In the genomic region with DNA sequence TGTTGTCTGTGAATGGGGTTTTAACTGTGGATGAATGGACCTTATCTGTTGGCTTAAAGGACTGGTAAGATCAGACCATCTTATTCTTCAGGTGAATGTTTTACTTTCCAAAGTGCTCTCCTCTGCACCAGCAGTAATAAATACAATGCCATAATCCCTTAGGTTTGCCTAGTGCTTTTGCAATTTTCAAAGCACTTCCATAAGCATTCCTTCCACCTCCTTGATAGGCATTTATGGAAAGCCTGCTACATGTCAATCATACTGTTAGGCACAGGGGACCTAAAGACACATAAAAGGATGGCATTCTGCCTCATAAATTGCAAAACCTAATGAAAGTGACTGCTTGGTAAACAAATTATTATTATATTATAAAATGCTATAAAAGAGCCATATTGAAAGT, we compare ENCODE assay signal across 27 cellular contexts. TPM values are rescaled to one million over a fixed set of nuclear protein-coding genes. Genes with fewer than 3 reads are reported as not detected.
DNase-seq lines count a peak whose midpoint lies in the region; ATAC-seq and TF ChIP-seq lines count a peak whose summit lies in the region.
"Had no signal": no experiment of that assay in that cellular context is flagged by ENCODE, and none has a peak within 500 bp of the region (broad histone marks: within the 10 kb centered on the region; RNA-seq: fewer than 3 reads in every experiment).

No MANE protein-coding gene starts in this region.

- H3K27ac Mint-ChIP-seq in activated CD4-positive, alpha-beta T cell treated with anti-CD3 and anti-CD28 coated beads, Interleukin-2, amount 10 ng/mL, durations not matched to agents 7 days and 5 days = peak overlapping the region; percentile 11
- H3K27ac Mint-ChIP-seq in CD8-positive, alpha-beta memory T cell = peak overlapping the region; percentile 12 to 91 (median 82)
- peak overlapping the region; percentile 71 for H3K27ac Mint-ChIP-seq in activated T-helper 17 cell treated with anti-CD3 and anti-CD28 coated beads, Interleukin-2, amount 50 U/mL, for 72 hours
- H3K27ac Mint-ChIP-seq: B cell had no signal

- no peaks in the 10 kb centered on the region for H4K20me1 ChIP-seq in neural cell (ENCODE audit: insufficient read depth)

- no peak overlapping the region for H3K27ac ChIP-seq in CD8-positive, alpha-beta memory T cell (ENCODE audit: low read depth, low read length)
- H3K27ac ChIP-seq in neural cell (ENCODE audit: low read length) = no peak overlapping the region
- no peak overlapping the region for H3K27ac ChIP-seq in gastrocnemius medialis
- H3K27ac ChIP-seq: body of pancreas, left lung, neutrophil, prostate gland, SK-N-MC, thyroid gland, WERI-Rb-1 had no signal

- TF ChIP-seq POLR2A in gastrocnemius medialis (IDR thresholded peaks at IDR 0.05) = no peak

- no peak for TF ChIP-seq CTCF in neural cell (IDR thresholded peaks at IDR 0.05; ENCODE audit: poor library complexity, severe bottlenecking)
- TF ChIP-seq CTCF in gastrocnemius medialis (IDR thresholded peaks at IDR 0.05 in 4 of 5, conservative IDR thresholded peaks at IDR 0.05 in 1 of 5) = no peak

- no peak overlapping the region for H3K4me3 Mint-ChIP-seq in activated CD4-positive, alpha-beta T cell treated with anti-CD3 and anti-CD28 coated beads, Interleukin-2, amount 10 ng/mL, durations not matched to agents 7 days and 5 days
- H3K4me3 Mint-ChIP-seq in CD8-positive, alpha-beta memory T cell = peak overlapping the region in 2 of 7 donors; percentile 3 to 18
- H3K4me3 Mint-ChIP-seq in activated T-helper 17 cell treated with anti-CD3 and anti-CD28 coated beads, Interleukin-2, amount 50 U/mL, for 72 hours = peak overlapping the region; percentile 45
- H3K4me3 Mint-ChIP-seq: B cell had no signal

- no peak overlapping the region for H2AFZ ChIP-seq in neural cell (ENCODE audit: low read depth, low read length)

- TF ChIP-seq RAD21 in neural cell (conservative IDR thresholded peaks at IDR 0.05) = no peak

- H3K4me2 ChIP-seq in neural cell (ENCODE audit: low read length) = no peak overlapping the region

- H3K27me3 Mint-ChIP-seq in activated CD4-positive, alpha-beta T cell treated with anti-CD3 and anti-CD28 coated beads, Interleukin-2, amount 10 ng/mL, durations not matched to agents 7 days and 5 days = no peaks in the 10 kb centered on the region
- H3K27me3 Mint-ChIP-seq in CD8-positive, alpha-beta memory T cell = no peaks in the 10 kb centered on the region
- H3K27me3 Mint-ChIP-seq in activated T-helper 17 cell treated with anti-CD3 and anti-CD28 coated beads, Interleukin-2, amount 50 U/mL, for 72 hours = no peaks in the 10 kb centered on the region
- H3K27me3 Mint-ChIP-seq: B cell had no signal

- POLR2A ChIA-PET in activated CD4-positive, alpha-beta T cell treated with anti-CD3 and anti-CD28 coated beads, Interleukin-2, amount 10 ng/mL, durations not matched to agents 7 days and 5 days (lab: Charles Lee) = no interaction called here
- POLR2A ChIA-PET in CD8-positive, alpha-beta memory T cell (lab: Charles Lee) = interaction anchor here (1.0 to 2.0 kb wide), 2 partner anchors 24 to 57 kb away, joined by 3 to 9 read pairs; no protein-coding TSS in a partner anchor

- no peak overlapping the region for H3K4me3 ChIP-seq in CD8-positive, alpha-beta memory T cell (ENCODE audit: low read length)
- no peak overlapping the region for H3K4me3 ChIP-seq in neural cell (ENCODE audit: low read length)
- no peak overlapping the region for H3K4me3 ChIP-seq in gastrocnemius medialis
- H3K4me3 ChIP-seq: body of pancreas, HAP-1, left lung, prostate gland, SK-N-MC, thyroid gland had no signal

- no peaks in the 10 kb centered on the region for H3F3A ChIP-seq in neural cell (ENCODE audit: insufficient read depth, low read length, poor library complexity, severe bottlenecking)

- peaks cover 63% of the 10 kb centered on the region for H3K4me1 ChIP-seq in CD8-positive, alpha-beta memory T cell (ENCODE audit: insufficient read depth, low read length)
- no peaks in the 10 kb centered on the region for H3K4me1 ChIP-seq in gastrocnemius medialis
- H3K4me1 ChIP-seq: body of pancreas, HAP-1, prostate gland, thyroid gland had no signal

- intact Hi-C loops in gastrocnemius medialis (cut with DNase I; ENCODE audit: low total_unique reads) (no loop called here), posterior vena cava (cut with DNase I) (no loop called here)

- DNase-seq in activated CD4-positive, alpha-beta T cell treated with anti-CD3 and anti-CD28 coated beads, Interleukin-2, amount 10 ng/mL, durations not matched to agents 7 days and 5 days = no peak
- DNase-seq in activated CD4-positive, alpha-beta T cell treated with anti-CD3 and anti-CD28 coated beads for 1 hour = no peak
- no peak for DNase-seq in CD8-positive, alpha-beta memory T cell
- DNase-seq in gastrocnemius medialis (no peak), NCI-H526 (lab: John Stamatoyannopoulos, UW) (no peak), posterior vena cava (ENCODE audit: low spot score) (no peak)
- DNase-seq: activated CD4-positive, alpha-beta T cell treated with anti-CD3 and anti-CD28 coated beads, Interleukin-2, amount 50 U/mL, for 48 hours; activated T-cell treated with anti-CD3 and anti-CD28 coated beads for 4 hours; body of pancreas; cerebellar nuclear complex; IMR-90; left lung; NCI-H1048; NCI-H1694; NCI-H446 treated with DMSO at 0.1 percent for 48 hours; stimulated activated CD4-positive, alpha-beta T cell treated with anti-CD3 and anti-CD28 coated beads, Interleukin-4, amount 100 ng/mL, for 4 hours; stimulated activated naive CD4-positive, alpha-beta T cell; thyroid gland; WERI-Rb-1 had no signal

- peak; percentile 12 for TF ChIP-seq EP300 in neural cell (conservative IDR thresholded peaks at IDR 0.05; ENCODE audit: poor library complexity, severe bottlenecking)

- peaks cover 88% of the 10 kb centered on the region for H3K4me1 Mint-ChIP-seq in activated CD4-positive, alpha-beta T cell treated with anti-CD3 and anti-CD28 coated beads, Interleukin-2, amount 10 ng/mL, durations not matched to agents 7 days and 5 days
- peaks cover 78 to 98% (median 94%) of the 10 kb centered on the region in 3 donors for H3K4me1 Mint-ChIP-seq in CD8-positive, alpha-beta memory T cell
- H3K4me1 Mint-ChIP-seq in activated T-helper 17 cell treated with anti-CD3 and anti-CD28 coated beads, Interleukin-2, amount 50 U/mL, for 72 hours = peaks cover 39% of the 10 kb centered on the region

- H3K36me3 Mint-ChIP-seq in activated CD4-positive, alpha-beta T cell treated with anti-CD3 and anti-CD28 coated beads, Interleukin-2, amount 10 ng/mL, durations not matched to agents 7 days and 5 days (ENCODE audit: low read depth) = peaks cover 91% of the 10 kb centered on the region
- peaks cover 44 to 75% (median 51%) of the 10 kb centered on the region in 3 donors for H3K36me3 Mint-ChIP-seq in CD8-positive, alpha-beta memory T cell
- peaks cover 66% of the 10 kb centered on the region for H3K36me3 Mint-ChIP-seq in activated T-helper 17 cell treated with anti-CD3 and anti-CD28 coated beads, Interleukin-2, amount 50 U/mL, for 72 hours (ENCODE audit: low read depth)

- no peaks in the 10 kb centered on the region for H3K27me3 ChIP-seq in CD8-positive, alpha-beta memory T cell (ENCODE audit: insufficient read depth, low read length, poor library complexity, severe bottlenecking)
- H3K27me3 ChIP-seq in neural cell (ENCODE audit: insufficient read depth, low read depth, low read length) = no peaks in the 10 kb centered on the region
- H3K27me3 ChIP-seq in gastrocnemius medialis = no peaks in the 10 kb centered on the region
- H3K27me3 ChIP-seq: body of pancreas, left lung, neutrophil, thyroid gland had no signal

- in situ Hi-C loops in gastrocnemius medialis (cut with MboI; ENCODE audit: low sequenced_read_pairs in 4 of 4) = no loop called here

- peaks cover 55% of the 10 kb centered on the region for H3K36me3 ChIP-seq in CD8-positive, alpha-beta memory T cell (ENCODE audit: insufficient read depth, low read length)
- H3K36me3 ChIP-seq in neural cell (ENCODE audit: insufficient read depth, low read length) (no peaks in the 10 kb centered on the region), gastrocnemius medialis (no peaks in the 10 kb centered on the region)
- H3K36me3 ChIP-seq: HAP-1, neutrophil, prostate gland, thyroid gland, WERI-Rb-1 had no signal

- no peaks in the 10 kb centered on the region for H3K9me3 ChIP-seq in CD8-positive, alpha-beta memory T cell (ENCODE audit: low read length)
- H3K9me3 ChIP-seq in neural cell (ENCODE audit: low read length) (no peaks in the 10 kb centered on the region), gastrocnemius medialis (no peaks in the 10 kb centered on the region)
- H3K9me3 ChIP-seq: body of pancreas, HAP-1, left lung, neutrophil, prostate gland, thyroid gland had no signal

- CTCF ChIA-PET in activated CD4-positive, alpha-beta T cell treated with anti-CD3 and anti-CD28 coated beads, Interleukin-2, amount 10 ng/mL, durations not matched to agents 7 days and 5 days (lab: Charles Lee) = no interaction called here
- CTCF ChIA-PET in CD8-positive, alpha-beta memory T cell (lab: Charles Lee) = interaction anchor here (1.4 kb wide), 1 partner anchor 101 kb away, joined by 6 read pairs; no protein-coding TSS in a partner anchor

- no peaks in the 10 kb centered on the region for H3K79me2 ChIP-seq in neural cell (replicated peaks; ENCODE audit: insufficient read depth, low read length)

- ATAC-seq in activated T-helper 17 cell treated with anti-CD3 and anti-CD28 coated beads, Interleukin-2, amount 50 U/mL, for 72 hours (replicated peaks) = no peak
- ATAC-seq in gastrocnemius medialis = no peak
- ATAC-seq: body of pancreas, left lung, sciatic nerve had no signal

- H3K9me2 ChIP-seq in neural cell (ENCODE audit: insufficient read depth, low read length) = no peaks in the 10 kb centered on the region

- no peaks in the 10 kb centered on the region for H3K9me3 Mint-ChIP-seq in activated CD4-positive, alpha-beta T cell treated with anti-CD3 and anti-CD28 coated beads, Interleukin-2, amount 10 ng/mL, durations not matched to agents 7 days and 5 days
- peaks cover 0 to under 1% (median 0%) of the 10 kb centered on the region in 5 donors for H3K9me3 Mint-ChIP-seq in CD8-positive, alpha-beta memory T cell
- peaks cover 19% of the 10 kb centered on the region for H3K9me3 Mint-ChIP-seq in activated T-helper 17 cell treated with anti-CD3 and anti-CD28 coated beads, Interleukin-2, amount 50 U/mL, for 72 hours

- H3K9ac ChIP-seq in neural cell (ENCODE audit: low read length) = no peak overlapping the region

TF ChIP-seq in neural cell, 6 proteins besides CTCF, POLR2A, EP300 and RAD21 (continues in another document):
- TF ChIP-seq MXI1 (conservative IDR thresholded peaks at IDR 0.05; ENCODE audit: poor library complexity, severe bottlenecking) (no peak), TAF1 (IDR thresholded peaks at IDR 0.05; ENCODE audit: low read depth) (no peak)

RNA-seq across cellular contexts. Expression of a gene that starts 21.4 kb away (rescaled TPM):
- total RNA-seq in activated CD4-positive, alpha-beta T cell treated with anti-CD3 and anti-CD28 coated beads, Interleukin-2, amount 10 ng/mL, durations not matched to agents 7 days and 5 days = 100 to 1,000 TPM; 451 to 533 TPM
- total RNA-seq in CD8-positive, alpha-beta memory T cell = 100 to 1,000 TPM; 272 to 289 TPM
- 761 TPM for polyA plus RNA-seq in CD8-positive, alpha-beta memory T cell
- total RNA-seq in activated T-helper 17 cell treated with anti-CD3 and anti-CD28 coated beads, Interleukin-2, amount 50 U/mL, for 72 hours = 100 to 1,000 TPM; 162 to 203 TPM
- 0.10 TPM in 1 of 2 replicates, not detected in the other for polyA plus RNA-seq in neural cell
- polyA minus RNA-seq in neural cell = not detected in 2 replicates
- 1 to 10 TPM in 1 of 4 donors, under 1 TPM in 3; 0.29 to 1.0 (median 0.72) TPM for total RNA-seq in gastrocnemius medialis
- 1 to 10 TPM; 4.2 to 5.3 TPM for total RNA-seq in posterior vena cava

Comparison
In these comparisons a context has a peak if more than half of its experiments do, and no peak if none do; other contexts are left out.
1. H3K27ac Mint-ChIP-seq: peak in every context shown above with its lines; median percentile 82 in CD8-positive, alpha-beta memory T cell; 71 in activated T-helper 17 cell treated with anti-CD3 and anti-CD28 coated beads, Interleukin-2, amount 50 U/mL, for 72 hours; 11 in activated CD4-positive, alpha-beta T cell treated with anti-CD3 and anti-CD28 coated beads, Interleukin-2, amount 10 ng/mL, durations not matched to agents 7 days and 5 days.
2. RNA of a gene that starts 21.4 kb away (total RNA-seq): 451 to 533 TPM in activated CD4-positive, alpha-beta T cell treated with anti-CD3 and anti-CD28 coated beads, Interleukin-2, amount 10 ng/mL, durations not matched to agents 7 days and 5 days, 272 to 289 TPM in CD8-positive, alpha-beta memory T cell and 162 to 203 TPM in activated T-helper 17 cell treated with anti-CD3 and anti-CD28 coated beads, Interleukin-2, amount 50 U/mL, for 72 hours; 4.2 to 5.3 TPM in posterior vena cava and 0.29 to 1.0 TPM in gastrocnemius medialis; every median in the first group is over 10 times any median in the second.